In the genomic region with DNA sequence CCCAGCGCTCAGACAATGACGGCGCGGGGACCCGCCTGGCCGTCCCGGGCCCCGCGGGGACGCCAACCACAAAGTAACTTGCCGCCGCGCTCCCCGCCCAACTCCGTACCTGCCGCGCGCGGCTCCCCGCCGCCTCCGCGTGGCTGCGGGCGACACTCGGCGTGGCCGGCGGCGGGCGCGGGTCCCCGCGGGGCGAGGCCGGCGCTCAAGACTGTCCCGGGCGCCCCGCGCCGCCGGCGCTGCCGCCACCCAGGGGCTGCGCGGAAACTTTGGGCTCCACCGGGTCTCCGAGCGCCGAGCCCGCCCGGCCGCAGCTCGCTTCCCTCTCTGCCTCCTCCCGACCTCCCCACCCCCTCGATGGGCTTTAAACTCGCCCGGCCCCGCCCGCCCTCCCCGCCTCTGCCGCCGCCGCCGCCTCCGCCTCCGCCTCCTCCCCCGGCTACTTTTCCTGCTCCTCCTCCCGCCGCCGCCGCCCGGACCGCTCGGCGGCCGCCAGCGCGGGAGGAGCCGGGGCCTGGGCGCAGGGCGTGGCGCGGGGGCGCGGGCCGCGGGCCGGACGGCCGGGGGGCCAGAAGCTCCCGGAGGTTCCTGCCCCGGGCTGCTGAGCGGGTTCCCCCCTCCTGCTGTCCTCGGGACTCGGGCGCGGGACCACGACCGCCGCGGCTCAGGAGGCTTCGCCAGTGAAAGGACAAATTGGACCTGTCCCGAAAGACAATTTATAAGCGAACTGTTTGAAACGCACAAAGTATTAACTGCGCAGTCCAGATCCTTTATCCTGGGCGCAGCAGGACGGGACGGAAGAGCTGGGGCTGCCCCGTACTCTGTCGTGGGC, we compare ENCODE assay signal across 1 cellular context.
TF ChIP-seq lines count a peak whose summit lies in the region.

No MANE protein-coding gene starts in this region.

TF ChIP-seq in K562, 482 proteins besides CTCF, POLR2A, EP300 and RAD21:
- TF ChIP-seq TBP (optimal IDR thresholded peaks at IDR 0.05; ENCODE audit: low read depth, low read length) (peak; percentile 26), KDM4B (IDR thresholded peaks at IDR 0.05; ENCODE audit: borderline replicate concordance in 2 of 2, low read depth in 1 of 2) (0 out of 4 replicates have a peak, but pooled peaks of 1 of the 2 experiments have one; percentile 40), ZFX (CRISPR knock-in tag; IDR thresholded peaks at IDR 0.05) (peak; percentile 47), ZBTB7A (IDR thresholded peaks at IDR 0.05; ENCODE audit: borderline replicate concordance, control insufficient read depth, low read depth, low read length) (peak; percentile 72; the same call in 1 of the 2 replicates), GABPA (tag; conservative IDR thresholded peaks at IDR 0.05; ENCODE audit: low read depth) (0 out of 2 replicates have a peak, but pooled peaks have one; percentile 46), ELF1 (tag; IDR thresholded peaks at IDR 0.05) (no peak), SIN3A (IDR thresholded peaks at IDR 0.05; ENCODE audit: borderline replicate concordance in 2 of 2, control insufficient read depth in 1 of 2, low read depth in 2 of 2, low read length in 2 of 2) (0 out of 4 replicates have a peak, but pooled peaks of 1 of the 2 experiments have one; percentile 36), HDAC8 (tag; IDR thresholded peaks at IDR 0.05) (no peak), BDP1 (IDR thresholded peaks at IDR 0.05; ENCODE audit: insufficient read depth, insufficient read length) (no peak), GATAD2B (IDR thresholded peaks at IDR 0.05; ENCODE audit: borderline replicate concordance) (peak; percentile 27; the same call in 1 of the 2 replicates), CHD1 (IDR thresholded peaks at IDR 0.05; ENCODE audit: low read length) (peak; percentile 41), ZNF584 (CRISPR knock-in tag; IDR thresholded peaks at IDR 0.05; ENCODE audit: low read depth) (no peak), POLR2G (IDR thresholded peaks at IDR 0.05; ENCODE audit: low read depth, low read length) (peak; percentile 74), HEY1 (CRISPR knock-in tag; IDR thresholded peaks at IDR 0.05; ENCODE audit: borderline replicate concordance) (no peak), L3MBTL2 (IDR thresholded peaks at IDR 0.05) (no peak), CCNT2 (IDR thresholded peaks at IDR 0.05; ENCODE audit: borderline replicate concordance, extremely low read depth, insufficient read length, low read depth, low read length) (peak; percentile 60), TCF7 (IDR thresholded peaks at IDR 0.05; ENCODE audit: borderline replicate concordance) (no peak), SP2 (IDR thresholded peaks at IDR 0.05; ENCODE audit: extremely low read depth, low read depth, low read length, poor library complexity, severe bottlenecking) (no peak), NBN (IDR thresholded peaks at IDR 0.05; ENCODE audit: low read depth) (no peak), ZNF780A (CRISPR knock-in tag; IDR thresholded peaks at IDR 0.05) (no peak), MED1 (CRISPR knock-in tag; IDR thresholded peaks at IDR 0.05; ENCODE audit: borderline replicate concordance) (no peak), SMAD4 (CRISPR knock-in tag; conservative IDR thresholded peaks at IDR 0.05) (0 out of 2 replicates have a peak, but pooled peaks have one; percentile 20), HMGN3 (IDR thresholded peaks at IDR 0.05; ENCODE audit: borderline replicate concordance, extremely low read depth, insufficient read length, low read depth, low read length) (peak; percentile 5), SAP30 (IDR thresholded peaks at IDR 0.05; ENCODE audit: borderline replicate concordance, insufficient read depth, low read depth, low read length, poor library complexity, severe bottlenecking) (peak; percentile 61), YY1 (IDR thresholded peaks at IDR 0.05; ENCODE audit: borderline replicate concordance in 1 of 3, control insufficient read depth in 1 of 3, extremely low read depth in 1 of 3, insufficient read depth in 3 of 3, insufficient read length in 1 of 3, insufficient replicate concordance in 2 of 3, low read depth in 1 of 3, low read length in 2 of 3) (peak in 1 of 3 experiments; percentile 32), TAL1 (IDR thresholded peaks at IDR 0.05) (no peak), PYGO2 (tag; IDR thresholded peaks at IDR 0.05) (no peak), POLR2B (IDR thresholded peaks at IDR 0.05; ENCODE audit: low read depth, partially characterized antibody) (no peak), RBFOX2 (IDR thresholded peaks at IDR 0.05; ENCODE audit: low read depth, low read length) (peak; percentile 63), RB1 (IDR thresholded peaks at IDR 0.05; ENCODE audit: low read depth) (peak; percentile 71; the same call in 1 of the 2 replicates), KDM5B (IDR thresholded peaks at IDR 0.05; ENCODE audit: insufficient replicate concordance, low read depth, low read length) (peak; percentile 69), PHF8 (IDR thresholded peaks at IDR 0.05; ENCODE audit: borderline replicate concordance, low read length) (peak; percentile 59; the same call in 1 of the 2 replicates), NRF1 (conservative IDR thresholded peaks at IDR 0.05 in 1 of 2, IDR thresholded peaks at IDR 0.05 in 1 of 2) (0 out of 4 replicates have a peak, but pooled peaks of 1 of the 2 experiments have one; percentile 17), PURB (CRISPR knock-in tag; IDR thresholded peaks at IDR 0.05; ENCODE audit: low read depth) (no peak)
- TF ChIP-seq, protein P1, sequence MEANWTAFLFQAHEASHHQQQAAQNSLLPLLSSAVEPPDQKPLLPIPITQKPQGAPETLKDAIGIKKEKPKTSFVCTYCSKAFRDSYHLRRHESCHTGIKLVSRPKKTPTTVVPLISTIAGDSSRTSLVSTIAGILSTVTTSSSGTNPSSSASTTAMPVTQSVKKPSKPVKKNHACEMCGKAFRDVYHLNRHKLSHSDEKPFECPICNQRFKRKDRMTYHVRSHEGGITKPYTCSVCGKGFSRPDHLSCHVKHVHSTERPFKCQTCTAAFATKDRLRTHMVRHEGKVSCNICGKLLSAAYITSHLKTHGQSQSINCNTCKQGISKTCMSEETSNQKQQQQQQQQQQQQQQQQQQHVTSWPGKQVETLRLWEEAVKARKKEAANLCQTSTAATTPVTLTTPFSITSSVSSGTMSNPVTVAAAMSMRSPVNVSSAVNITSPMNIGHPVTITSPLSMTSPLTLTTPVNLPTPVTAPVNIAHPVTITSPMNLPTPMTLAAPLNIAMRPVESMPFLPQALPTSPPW (CRISPR knock-in tag; IDR thresholded peaks at IDR 0.05) = peak; percentile 95
- TF ChIP-seq, protein P2, sequence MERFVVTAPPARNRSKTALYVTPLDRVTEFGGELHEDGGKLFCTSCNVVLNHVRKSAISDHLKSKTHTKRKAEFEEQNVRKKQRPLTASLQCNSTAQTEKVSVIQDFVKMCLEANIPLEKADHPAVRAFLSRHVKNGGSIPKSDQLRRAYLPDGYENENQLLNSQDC (CRISPR knock-in tag; IDR thresholded peaks at IDR 0.05) = no peak
- TF ChIP-seq, protein P3, sequence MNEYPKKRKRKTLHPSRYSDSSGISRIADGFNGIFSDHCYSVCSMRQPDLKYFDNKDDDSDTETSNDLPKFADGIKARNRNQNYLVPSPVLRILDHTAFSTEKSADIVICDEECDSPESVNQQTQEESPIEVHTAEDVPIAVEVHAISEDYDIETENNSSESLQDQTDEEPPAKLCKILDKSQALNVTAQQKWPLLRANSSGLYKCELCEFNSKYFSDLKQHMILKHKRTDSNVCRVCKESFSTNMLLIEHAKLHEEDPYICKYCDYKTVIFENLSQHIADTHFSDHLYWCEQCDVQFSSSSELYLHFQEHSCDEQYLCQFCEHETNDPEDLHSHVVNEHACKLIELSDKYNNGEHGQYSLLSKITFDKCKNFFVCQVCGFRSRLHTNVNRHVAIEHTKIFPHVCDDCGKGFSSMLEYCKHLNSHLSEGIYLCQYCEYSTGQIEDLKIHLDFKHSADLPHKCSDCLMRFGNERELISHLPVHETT (CRISPR knock-in tag; conservative IDR thresholded peaks at IDR 0.05 in 1 of 2, IDR thresholded peaks at IDR 0.05 in 1 of 2) = peak in 1 of 2 experiments; percentile 28; a peak in 1 of 4 replicates
- TF ChIP-seq, protein P4, sequence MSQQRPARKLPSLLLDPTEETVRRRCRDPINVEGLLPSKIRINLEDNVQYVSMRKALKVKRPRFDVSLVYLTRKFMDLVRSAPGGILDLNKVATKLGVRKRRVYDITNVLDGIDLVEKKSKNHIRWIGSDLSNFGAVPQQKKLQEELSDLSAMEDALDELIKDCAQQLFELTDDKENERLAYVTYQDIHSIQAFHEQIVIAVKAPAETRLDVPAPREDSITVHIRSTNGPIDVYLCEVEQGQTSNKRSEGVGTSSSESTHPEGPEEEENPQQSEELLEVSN (IDR thresholded peaks at IDR 0.05; ENCODE audit: borderline replicate concordance in 1 of 2, extremely low read depth in 1 of 2, insufficient read depth in 1 of 2, insufficient read length in 1 of 2, low read depth in 1 of 2, low read length in 1 of 2, poor library complexity in 1 of 2, severe bottlenecking in 1 of 2) = peak in 1 of 2 experiments; percentile 78
- TF ChIP-seq, protein P5, sequence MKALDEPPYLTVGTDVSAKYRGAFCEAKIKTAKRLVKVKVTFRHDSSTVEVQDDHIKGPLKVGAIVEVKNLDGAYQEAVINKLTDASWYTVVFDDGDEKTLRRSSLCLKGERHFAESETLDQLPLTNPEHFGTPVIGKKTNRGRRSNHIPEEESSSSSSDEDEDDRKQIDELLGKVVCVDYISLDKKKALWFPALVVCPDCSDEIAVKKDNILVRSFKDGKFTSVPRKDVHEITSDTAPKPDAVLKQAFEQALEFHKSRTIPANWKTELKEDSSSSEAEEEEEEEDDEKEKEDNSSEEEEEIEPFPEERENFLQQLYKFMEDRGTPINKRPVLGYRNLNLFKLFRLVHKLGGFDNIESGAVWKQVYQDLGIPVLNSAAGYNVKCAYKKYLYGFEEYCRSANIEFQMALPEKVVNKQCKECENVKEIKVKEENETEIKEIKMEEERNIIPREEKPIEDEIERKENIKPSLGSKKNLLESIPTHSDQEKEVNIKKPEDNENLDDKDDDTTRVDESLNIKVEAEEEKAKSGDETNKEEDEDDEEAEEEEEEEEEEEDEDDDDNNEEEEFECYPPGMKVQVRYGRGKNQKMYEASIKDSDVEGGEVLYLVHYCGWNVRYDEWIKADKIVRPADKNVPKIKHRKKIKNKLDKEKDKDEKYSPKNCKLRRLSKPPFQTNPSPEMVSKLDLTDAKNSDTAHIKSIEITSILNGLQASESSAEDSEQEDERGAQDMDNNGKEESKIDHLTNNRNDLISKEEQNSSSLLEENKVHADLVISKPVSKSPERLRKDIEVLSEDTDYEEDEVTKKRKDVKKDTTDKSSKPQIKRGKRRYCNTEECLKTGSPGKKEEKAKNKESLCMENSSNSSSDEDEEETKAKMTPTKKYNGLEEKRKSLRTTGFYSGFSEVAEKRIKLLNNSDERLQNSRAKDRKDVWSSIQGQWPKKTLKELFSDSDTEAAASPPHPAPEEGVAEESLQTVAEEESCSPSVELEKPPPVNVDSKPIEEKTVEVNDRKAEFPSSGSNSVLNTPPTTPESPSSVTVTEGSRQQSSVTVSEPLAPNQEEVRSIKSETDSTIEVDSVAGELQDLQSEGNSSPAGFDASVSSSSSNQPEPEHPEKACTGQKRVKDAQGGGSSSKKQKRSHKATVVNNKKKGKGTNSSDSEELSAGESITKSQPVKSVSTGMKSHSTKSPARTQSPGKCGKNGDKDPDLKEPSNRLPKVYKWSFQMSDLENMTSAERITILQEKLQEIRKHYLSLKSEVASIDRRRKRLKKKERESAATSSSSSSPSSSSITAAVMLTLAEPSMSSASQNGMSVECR (CRISPR knock-in tag; IDR thresholded peaks at IDR 0.05) = 0 out of 2 replicates have a peak, but pooled peaks have one; percentile 50
- TF ChIP-seq, protein P6, sequence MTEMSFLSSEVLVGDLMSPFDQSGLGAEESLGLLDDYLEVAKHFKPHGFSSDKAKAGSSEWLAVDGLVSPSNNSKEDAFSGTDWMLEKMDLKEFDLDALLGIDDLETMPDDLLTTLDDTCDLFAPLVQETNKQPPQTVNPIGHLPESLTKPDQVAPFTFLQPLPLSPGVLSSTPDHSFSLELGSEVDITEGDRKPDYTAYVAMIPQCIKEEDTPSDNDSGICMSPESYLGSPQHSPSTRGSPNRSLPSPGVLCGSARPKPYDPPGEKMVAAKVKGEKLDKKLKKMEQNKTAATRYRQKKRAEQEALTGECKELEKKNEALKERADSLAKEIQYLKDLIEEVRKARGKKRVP (CRISPR knock-in tag; IDR thresholded peaks at IDR 0.05) = no peak
- TF ChIP-seq, protein P7, sequence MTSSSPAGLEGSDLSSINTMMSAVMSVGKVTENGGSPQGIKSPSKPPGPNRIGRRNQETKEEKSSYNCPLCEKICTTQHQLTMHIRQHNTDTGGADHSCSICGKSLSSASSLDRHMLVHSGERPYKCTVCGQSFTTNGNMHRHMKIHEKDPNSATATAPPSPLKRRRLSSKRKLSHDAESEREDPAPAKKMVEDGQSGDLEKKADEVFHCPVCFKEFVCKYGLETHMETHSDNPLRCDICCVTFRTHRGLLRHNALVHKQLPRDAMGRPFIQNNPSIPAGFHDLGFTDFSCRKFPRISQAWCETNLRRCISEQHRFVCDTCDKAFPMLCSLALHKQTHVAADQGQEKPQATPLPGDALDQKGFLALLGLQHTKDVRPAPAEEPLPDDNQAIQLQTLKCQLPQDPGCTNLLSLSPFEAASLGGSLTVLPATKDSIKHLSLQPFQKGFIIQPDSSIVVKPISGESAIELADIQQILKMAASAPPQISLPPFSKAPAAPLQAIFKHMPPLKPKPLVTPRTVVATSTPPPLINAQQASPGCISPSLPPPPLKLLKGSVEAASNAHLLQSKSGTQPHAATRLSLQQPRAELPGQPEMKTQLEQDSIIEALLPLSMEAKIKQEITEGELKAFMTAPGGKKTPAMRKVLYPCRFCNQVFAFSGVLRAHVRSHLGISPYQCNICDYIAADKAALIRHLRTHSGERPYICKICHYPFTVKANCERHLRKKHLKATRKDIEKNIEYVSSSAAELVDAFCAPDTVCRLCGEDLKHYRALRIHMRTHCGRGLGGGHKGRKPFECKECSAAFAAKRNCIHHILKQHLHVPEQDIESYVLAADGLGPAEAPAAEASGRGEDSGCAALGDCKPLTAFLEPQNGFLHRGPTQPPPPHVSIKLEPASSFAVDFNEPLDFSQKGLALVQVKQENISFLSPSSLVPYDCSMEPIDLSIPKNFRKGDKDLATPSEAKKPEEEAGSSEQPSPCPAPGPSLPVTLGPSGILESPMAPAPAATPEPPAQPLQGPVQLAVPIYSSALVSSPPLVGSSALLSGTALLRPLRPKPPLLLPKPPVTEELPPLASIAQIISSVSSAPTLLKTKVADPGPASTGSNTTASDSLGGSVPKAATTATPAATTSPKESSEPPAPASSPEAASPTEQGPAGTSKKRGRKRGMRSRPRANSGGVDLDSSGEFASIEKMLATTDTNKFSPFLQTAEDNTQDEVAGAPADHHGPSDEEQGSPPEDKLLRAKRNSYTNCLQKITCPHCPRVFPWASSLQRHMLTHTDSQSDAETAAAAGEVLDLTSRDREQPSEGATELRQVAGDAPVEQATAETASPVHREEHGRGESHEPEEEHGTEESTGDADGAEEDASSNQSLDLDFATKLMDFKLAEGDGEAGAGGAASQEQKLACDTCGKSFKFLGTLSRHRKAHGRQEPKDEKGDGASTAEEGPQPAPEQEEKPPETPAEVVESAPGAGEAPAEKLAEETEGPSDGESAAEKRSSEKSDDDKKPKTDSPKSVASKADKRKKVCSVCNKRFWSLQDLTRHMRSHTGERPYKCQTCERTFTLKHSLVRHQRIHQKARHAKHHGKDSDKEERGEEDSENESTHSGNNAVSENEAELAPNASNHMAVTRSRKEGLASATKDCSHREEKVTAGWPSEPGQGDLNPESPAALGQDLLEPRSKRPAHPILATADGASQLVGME (CRISPR knock-in tag; IDR thresholded peaks at IDR 0.05) = no peak
